13 cellular contexts compared by ENCODE assay signal in the genomic region with DNA sequence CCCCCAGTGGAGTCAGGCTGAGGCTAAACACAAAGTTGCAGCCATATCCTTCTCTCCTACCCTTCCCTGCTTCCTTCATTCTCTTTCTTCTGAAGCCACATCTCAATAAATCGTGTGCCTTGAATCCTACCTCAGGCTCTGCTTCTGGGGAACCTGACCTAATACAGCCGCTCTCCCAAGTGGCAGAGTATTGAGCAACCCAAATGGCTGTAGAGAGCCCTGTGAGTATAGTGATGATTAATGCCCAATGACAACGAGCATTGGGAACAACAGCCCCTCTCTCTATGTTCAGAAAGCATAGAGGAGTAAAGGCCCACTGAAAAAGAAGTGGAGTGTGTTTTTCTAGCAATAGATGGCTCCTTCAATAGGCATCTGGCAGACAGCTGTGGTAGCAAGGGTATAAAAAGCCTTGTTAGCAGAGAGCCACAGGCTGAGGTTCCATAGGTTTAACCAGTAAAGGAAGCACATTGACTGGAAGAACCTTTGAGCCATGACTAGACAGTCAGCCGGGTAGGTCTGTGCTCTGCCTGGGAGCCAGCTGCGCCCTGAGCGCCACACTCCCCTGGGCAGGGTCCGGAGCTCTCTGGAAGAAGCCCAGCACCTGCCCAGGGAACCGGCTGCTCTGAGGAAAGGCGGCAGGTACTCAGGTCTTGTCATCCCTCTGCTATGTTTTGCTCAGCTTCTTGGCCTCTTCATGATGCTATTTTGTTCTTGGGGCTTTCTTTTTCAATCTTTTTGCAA.
"Had no signal": no experiment of that assay in that cellular context is flagged by ENCODE, and none has a peak within 500 bp of the region (broad histone marks: within the 10 kb centered on the region; RNA-seq: fewer than 3 reads in every experiment).

No MANE protein-coding gene starts in this region.

- H3K9me3 ChIP-seq: esophagus muscularis mucosa, thoracic aorta had no signal

- ATAC-seq: activated CD8-positive, alpha-beta memory T cell treated with anti-CD3 and anti-CD28 coated beads, Interleukin-2, amount 10 ng/mL, durations not matched to agents 7 days and 5 days; foreskin keratinocyte; left ventricle myocardium superior; stimulated activated memory B cell treated with anti-CD40 and anti-IgM and Interleukin-4, amounts not matched to agents 10 μg/mL and 1 μg/mL and 100 μg/mL, for 72 hours had no signal

- H3K4me1 ChIP-seq: foreskin keratinocyte had no signal

- H3K27ac ChIP-seq: brain microvascular endothelial cell, esophagus muscularis mucosa, foreskin keratinocyte, thoracic aorta had no signal

- DNase-seq: activated CD8-positive, alpha-beta memory T cell treated with anti-CD3 and anti-CD28 coated beads, Interleukin-2, amount 10 ng/mL, durations not matched to agents 7 days and 5 days; activated effector memory CD4-positive, alpha-beta T cell treated with Interleukin-2 at 50 U/mL for 16 hours; activated T-cell treated with anti-CD3 and anti-CD28 coated beads, Interleukin-2, amount 50 U/mL, for 24 hours; amygdala; brain microvascular endothelial cell; foreskin keratinocyte; left ventricle myocardium superior; retina; stimulated activated CD4-positive, alpha-beta T cell treated with anti-CD3 and anti-CD28 coated beads, Interleukin-1b, Interleukin-23, amount 100 ng/mL, for 48 hours had no signal

- H3K27me3 ChIP-seq: brain microvascular endothelial cell, esophagus muscularis mucosa, foreskin keratinocyte had no signal

- H3K36me3 ChIP-seq: brain microvascular endothelial cell, esophagus muscularis mucosa, thoracic aorta had no signal

- H3K4me3 ChIP-seq: esophagus muscularis mucosa, smooth muscle cell, thoracic aorta had no signal
